In genomic region chr5:158796812-158797497, GRCh38 we compare ENCODE assay signal across 23 cellular contexts.
DNase-seq lines count a peak whose midpoint lies in the region; ATAC-seq, FAIRE-seq and TF ChIP-seq lines count a peak whose summit lies in the region.
"Had no signal": no experiment of that assay in that cellular context is flagged by ENCODE, and none has a peak within 500 bp of the region (broad histone marks: within the 10 kb centered on the region; RNA-seq: fewer than 3 reads in every experiment).

No MANE protein-coding gene starts in this region.

- POLR2A ChIA-PET in A549 (lab: Yijun Ruan, JAX), result no interaction called here
- POLR2A ChIA-PET in naive thymus-derived CD8-positive, alpha-beta T cell (lab: Charles Lee), result no interaction called here

- H2AFZ ChIP-seq in GM23248 (no peak overlapping the region), Karpas-422 (ENCODE audit: low read length) (no peak overlapping the region)

- ATAC-seq in A549, result no peak
- ATAC-seq in GM21381 (IDR thresholded peaks at IDR 0.05; ENCODE audit: unreplicated experiment), result no peak
- ATAC-seq in naive thymus-derived CD8-positive, alpha-beta T cell, result no peak
- ATAC-seq: K562 had no signal

- no peaks in the 10 kb centered on the region for H3K27me3 Mint-ChIP-seq in naive thymus-derived CD8-positive, alpha-beta T cell
- H3K27me3 Mint-ChIP-seq: B cell; CD4-positive, alpha-beta T cell had no signal

- no peaks in the 10 kb centered on the region for H3K36me3 ChIP-seq in GM23248 (ENCODE audit: low read depth)
- no peaks in the 10 kb centered on the region for H3K36me3 ChIP-seq in ovary
- peaks cover 53% of the 10 kb centered on the region for H3K36me3 ChIP-seq in Karpas-422 (ENCODE audit: insufficient read depth, low read length)

- no peak overlapping the region for H3K4me3 Mint-ChIP-seq in naive thymus-derived CD8-positive, alpha-beta T cell
- H3K4me3 Mint-ChIP-seq: B cell; CD4-positive, alpha-beta T cell; HFFc6 had no signal

- no peaks in the 10 kb centered on the region for H3K36me3 Mint-ChIP-seq in naive thymus-derived CD8-positive, alpha-beta T cell

- H3K27me3 ChIP-seq in GM23248 (replicated peaks; ENCODE audit: insufficient read depth) (no peaks in the 10 kb centered on the region), ovary (no peaks in the 10 kb centered on the region), Karpas-422 (ENCODE audit: low read length) (no peaks in the 10 kb centered on the region)

- FAIRE-seq in A549 (lab: Jason Lieb, UNC), result peak; percentile 54
- FAIRE-seq: G401.6, GM12892, GM19239, K562 had no signal

- peaks cover 0 to 6% (median 0%) of the 10 kb centered on the region in 4 donors for H3K4me1 Mint-ChIP-seq in naive thymus-derived CD8-positive, alpha-beta T cell

- H4K20me1 ChIP-seq in GM23248 (ENCODE audit: insufficient read depth), result no peaks in the 10 kb centered on the region
- H4K20me1 ChIP-seq in Karpas-422 (ENCODE audit: insufficient read depth, low read depth, low read length), result no peaks in the 10 kb centered on the region

- in situ Hi-C loops in GM23248 (cut with MboI), result no loop called here

- H3K4me1 ChIP-seq in A549 (0 out of 3 replicates have a peak, but pooled peaks cover 3% of the 10 kb centered on the region), GM23248 (ENCODE audit: insufficient read depth) (peaks cover 1% of the 10 kb centered on the region), ovary (ENCODE audit: insufficient read depth) (peaks cover 13% of the 10 kb centered on the region), Karpas-422 (ENCODE audit: low read length) (no peaks in the 10 kb centered on the region)

- no peaks in the 10 kb centered on the region for H3F3A ChIP-seq in GM23248 (ENCODE audit: insufficient read depth)

- H3K4me2 ChIP-seq in A549, result no peak overlapping the region
- H3K4me2 ChIP-seq in GM23248 (ENCODE audit: unreplicated experiment), result no peak overlapping the region
- no peak overlapping the region for H3K4me2 ChIP-seq in Karpas-422 (ENCODE audit: low read depth, low read length, poor library complexity, severe bottlenecking)

- 41% methylated on average over 5 of the region's 5 CpGs for WGBS in A549 (ENCODE audit: missing lambda C conversion rate)
- 49 to 50% methylated on average over 5 of the region's 5 CpGs for WGBS in GM23248 (ENCODE audit: low coverage in 1 of 2, low lambda C conversion rate in 2 of 2, missing lambda C conversion rate in 2 of 2), 2 experiments
- 55 to 68% (median 67%) methylated on average over 5 of the region's 5 CpGs for WGBS in ovary, 3 donors

- no peak overlapping the region for H3K4me3 ChIP-seq in A549
- H3K4me3 ChIP-seq in GM23248, result no peak overlapping the region
- no peak overlapping the region for H3K4me3 ChIP-seq in ovary
- H3K4me3 ChIP-seq in Karpas-422 (ENCODE audit: low read length), result no peak overlapping the region
- H3K4me3 ChIP-seq: K562 had no signal

- H3K79me2 ChIP-seq in GM23248 (ENCODE audit: insufficient read depth), result no peaks in the 10 kb centered on the region
- H3K79me2 ChIP-seq in Karpas-422 (ENCODE audit: low read length), result peaks cover 85% of the 10 kb centered on the region

- H3K9me3 Mint-ChIP-seq in naive thymus-derived CD8-positive, alpha-beta T cell, result no peaks in the 10 kb centered on the region
- H3K9me3 Mint-ChIP-seq: CD4-positive, alpha-beta T cell had no signal

- no peak for TF ChIP-seq RAD21 in A549 (conservative IDR thresholded peaks at IDR 0.05 in 1 of 2, IDR thresholded peaks at IDR 0.05 in 1 of 2)

- CTCF ChIA-PET in A549 (lab: Yijun Ruan, JAX), result interaction anchor here (0.5 kb wide), 1 partner anchor 169 kb away, joined by 3 read pairs; no protein-coding TSS in a partner anchor

- intact Hi-C loops in ovary (cut with DNase I), result no loop called here

- TF ChIP-seq EP300 in A549 (IDR thresholded peaks at IDR 0.05) (no peak), ovary (IDR thresholded peaks at IDR 0.05) (peak; percentile 14)

- H3K27ac ChIP-seq in A549, result no peak overlapping the region
- no peak overlapping the region for H3K27ac ChIP-seq in GM23248
- peak overlapping the region in 1 of 2 donors; percentile 35 for H3K27ac ChIP-seq in ovary
- H3K27ac ChIP-seq in Karpas-422 (ENCODE audit: low read length), result no peak overlapping the region
- H3K27ac ChIP-seq: HL-60, RWPE1 had no signal

- H3K9ac ChIP-seq in GM23248, result no peak overlapping the region
- H3K9ac ChIP-seq in Karpas-422 (ENCODE audit: low read length), result no peak overlapping the region

- no peak for TF ChIP-seq POLR2A in A549 (IDR thresholded peaks at IDR 0.05; ENCODE audit: low read length)
- TF ChIP-seq POLR2A in ovary (IDR thresholded peaks at IDR 0.05), result no peak
- no peak for TF ChIP-seq POLR2A in erythroblast (IDR thresholded peaks at IDR 0.05; ENCODE audit: low read length)

- no peak for TF ChIP-seq CTCF in A549 (IDR thresholded peaks at IDR 0.05)
- TF ChIP-seq CTCF in ovary (IDR thresholded peaks at IDR 0.05), result no peak

- H3K27ac Mint-ChIP-seq in naive thymus-derived CD8-positive, alpha-beta T cell, result peak overlapping the region in 1 of 10 donors; percentile 29
- H3K27ac Mint-ChIP-seq: B cell; CD4-positive, alpha-beta T cell; HFFc6 had no signal

- H3K9me2 ChIP-seq in GM23248 (ENCODE audit: insufficient read depth), result no peaks in the 10 kb centered on the region
- no peaks in the 10 kb centered on the region for H3K9me2 ChIP-seq in Karpas-422 (replicated peaks; ENCODE audit: insufficient read depth, low read length)

- DNase-seq in A549 (ENCODE audit: low read depth in 1 of 2, low spot score in 1 of 2), result no peak
- peak; percentile 28 for DNase-seq in GM23248
- DNase-seq in fibroblast of peridontal ligament (ENCODE audit: extremely low read depth), result peak; percentile 45
- no peak for DNase-seq in ovary
- no peak for DNase-seq in erythroblast (lab: John Stamatoyannopoulos, UW)
- DNase-seq in Karpas-422, result no peak
- no peak for DNase-seq in naive thymus-derived CD8-positive, alpha-beta T cell
- DNase-seq: CD4-positive, alpha-beta T cell; DMS79; HFFc6; NCI-H1092; NCI-H1694 treated with DMSO at 0.1 percent for 48 hours; NCI-H69; NK-92 treated with Interleukin-12 subunit alpha and Interleukin-12 subunit beta, amount 100 ng/mL, for 24 hours; OCI-M1 had no signal

- H3K9me3 ChIP-seq in A549 (no peaks in the 10 kb centered on the region), GM23248 (ENCODE audit: low read depth) (no peaks in the 10 kb centered on the region), ovary (no peaks in the 10 kb centered on the region), Karpas-422 (ENCODE audit: low read length) (no peaks in the 10 kb centered on the region)

TF ChIP-seq in A549, 52 proteins besides CTCF, POLR2A, EP300 and RAD21:
- TF ChIP-seq HOXA7 (CRISPR knock-in tag; IDR thresholded peaks at IDR 0.05) (no peak), JUNB (IDR thresholded peaks at IDR 0.05) (no peak), JUN (IDR thresholded peaks at IDR 0.05) (no peak), NFE2L2 (conservative IDR thresholded peaks at IDR 0.05; ENCODE audit: low read length) (no peak), POLR2AphosphoS2 (conservative IDR thresholded peaks at IDR 0.05; ENCODE audit: low read length) (no peak), HOXB5 (CRISPR knock-in tag; IDR thresholded peaks at IDR 0.05) (no peak), FOXS1 (CRISPR knock-in tag; IDR thresholded peaks at IDR 0.05) (no peak), BHLHE40 (IDR thresholded peaks at IDR 0.05; ENCODE audit: low read depth, low read length) (no peak), CHD2 (IDR thresholded peaks at IDR 0.05; ENCODE audit: low read length, partially characterized antibody) (no peak), BCL3 (IDR thresholded peaks at IDR 0.05) (no peak), ELK1 (IDR thresholded peaks at IDR 0.05; ENCODE audit: low read depth, low read length) (no peak), FOSB (CRISPR knock-in tag; IDR thresholded peaks at IDR 0.05) (no peak), MAZ (IDR thresholded peaks at IDR 0.05; ENCODE audit: borderline replicate concordance, low read depth, low read length) (no peak), ATOH8 (CRISPR knock-in tag; IDR thresholded peaks at IDR 0.05; ENCODE audit: low read depth) (no peak), SREBF2 (IDR thresholded peaks at IDR 0.05) (no peak), HDAC2 (IDR thresholded peaks at IDR 0.05) (no peak), NPAS2 (CRISPR knock-in tag; IDR thresholded peaks at IDR 0.05; ENCODE audit: borderline replicate concordance) (no peak), PHF8 (IDR thresholded peaks at IDR 0.05; ENCODE audit: borderline replicate concordance, low read depth) (no peak), ZNF302 (CRISPR knock-in tag; IDR thresholded peaks at IDR 0.05) (no peak)
- TF ChIP-seq, protein P1, sequence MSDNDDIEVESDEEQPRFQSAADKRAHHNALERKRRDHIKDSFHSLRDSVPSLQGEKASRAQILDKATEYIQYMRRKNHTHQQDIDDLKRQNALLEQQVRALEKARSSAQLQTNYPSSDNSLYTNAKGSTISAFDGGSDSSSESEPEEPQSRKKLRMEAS (IDR thresholded peaks at IDR 0.05), result no peak
TF ChIP-seq in A549: peak in this region for 0.

Comparison
In these comparisons a context has a peak if more than half of its experiments do, and no peak if none do; other contexts are left out.
1. DNase-seq: peak in GM23248 (single experiment) and fibroblast of peridontal ligament (single experiment); none in A549 (0 of 2), ovary (0 of 5), erythroblast (0 of 2), Karpas-422 (single experiment) and naive thymus-derived CD8-positive, alpha-beta T cell (0 of 10).